ENCODE assay signal across 1 cellular context in the genomic region with DNA sequence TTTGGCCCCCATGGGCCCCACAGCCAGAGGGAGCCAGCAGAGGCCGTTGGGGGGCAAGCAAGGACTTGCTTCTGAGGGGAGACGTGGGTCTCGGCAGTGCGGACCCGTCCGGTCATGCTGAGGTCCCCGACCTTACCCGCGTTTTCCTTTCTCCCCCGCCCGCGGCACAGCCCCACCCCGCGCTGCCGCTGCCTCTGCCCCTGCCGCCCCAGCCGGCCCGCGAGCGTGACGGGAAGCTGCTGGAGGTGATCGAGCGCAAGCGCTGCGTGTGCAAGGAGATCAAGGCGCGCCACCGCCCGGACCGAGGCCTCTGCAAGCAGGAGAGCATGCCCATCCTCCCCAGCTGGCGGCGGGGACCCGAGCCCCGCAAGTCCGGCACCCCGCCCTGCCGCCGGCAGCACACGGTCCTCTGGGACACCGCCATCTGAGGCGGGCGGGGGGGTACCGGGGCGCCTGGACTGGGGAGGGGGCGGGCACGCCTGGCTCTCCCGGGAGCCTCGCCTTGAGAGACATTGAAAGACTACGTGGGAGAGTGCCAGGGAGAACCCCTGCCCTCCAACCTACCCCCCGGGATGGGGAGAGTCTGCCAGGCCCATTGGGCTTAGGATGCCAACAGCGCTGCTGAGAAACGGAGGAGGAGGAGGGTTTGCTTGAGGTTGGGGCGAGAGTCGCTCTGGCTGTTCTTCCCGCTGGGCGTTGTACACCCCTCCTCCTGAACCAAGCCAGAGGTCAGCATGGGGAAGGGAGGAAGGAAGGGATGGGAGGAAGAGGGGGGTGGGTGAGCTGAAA.
TF ChIP-seq lines count a peak whose summit lies in the region.

No MANE protein-coding gene starts in this region.

TF ChIP-seq in GM23338, 12 proteins besides CTCF, POLR2A, EP300 and RAD21 (continued from another document):
- no peak for TF ChIP-seq ZNF462 (CRISPR knock-in tag; IDR thresholded peaks at IDR 0.05)
TF ChIP-seq in GM23338: peak in this region for 0.
